8 cellular contexts compared by ENCODE assay signal in the genomic region with DNA sequence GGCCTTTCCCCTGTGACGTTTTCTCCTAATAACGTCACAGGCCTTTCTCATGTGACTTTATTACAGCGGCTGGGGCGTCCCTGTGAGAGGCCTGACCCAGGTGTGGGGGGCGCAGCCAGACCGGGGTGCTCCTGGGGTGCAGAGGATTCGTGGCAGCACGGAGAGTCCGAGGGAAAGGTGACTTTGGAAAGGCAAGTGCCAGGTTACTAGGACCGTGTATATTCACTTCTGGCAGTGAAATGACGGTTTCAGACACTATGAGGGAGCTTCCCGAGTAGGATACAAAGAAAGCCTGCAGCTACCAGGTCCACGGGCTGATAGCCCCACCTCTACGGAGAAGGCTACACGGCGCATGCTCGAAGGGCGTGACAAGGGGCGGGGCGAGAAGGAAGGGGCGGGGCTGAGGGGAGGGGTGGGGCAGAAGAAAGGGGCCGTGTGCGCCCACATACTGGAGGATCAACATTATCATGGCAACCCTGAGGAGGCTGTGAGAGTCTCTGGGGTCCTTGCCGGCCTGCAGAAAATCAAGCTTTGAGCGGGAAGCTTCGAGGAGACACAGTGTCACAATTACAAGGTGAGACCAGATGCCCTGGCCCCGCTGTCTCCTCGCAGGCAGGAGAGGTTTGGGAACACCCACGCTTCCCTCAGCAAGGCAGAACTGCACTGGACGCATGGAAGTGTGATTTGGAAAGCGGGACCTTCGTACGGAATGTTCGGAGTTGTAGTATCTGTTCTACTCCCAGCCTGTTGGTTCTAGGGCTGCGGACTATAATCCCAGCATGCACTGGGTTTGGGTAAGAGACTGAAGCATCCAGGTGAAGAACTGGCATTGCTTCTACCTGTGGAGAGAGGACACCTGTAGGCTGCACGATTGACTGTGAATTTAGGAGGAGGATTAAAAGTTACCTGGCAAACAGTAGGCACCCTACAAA. TPM values are rescaled to one million over a fixed set of nuclear protein-coding genes. Genes with fewer than 3 reads are reported as not detected.
DNase-seq lines count a peak whose midpoint lies in the region; ATAC-seq and TF ChIP-seq lines count a peak whose summit lies in the region.

No MANE protein-coding gene starts in this region.

- peak overlapping the region; percentile 90 for H3K4me3 Mint-ChIP-seq in activated naive CD8-positive, alpha-beta T cell
- no peak overlapping the region for H3K4me3 Mint-ChIP-seq in mesothelial cell of epicardium

- no peaks in the 10 kb centered on the region for H3K9me3 Mint-ChIP-seq in activated naive CD8-positive, alpha-beta T cell (ENCODE audit: low read depth)
- no peaks in the 10 kb centered on the region for H3K9me3 Mint-ChIP-seq in mesothelial cell of epicardium

- H3K4me1 Mint-ChIP-seq in activated naive CD8-positive, alpha-beta T cell (ENCODE audit: low read depth), result peaks cover 16% of the 10 kb centered on the region
- H3K4me1 Mint-ChIP-seq in mesothelial cell of epicardium, result no peaks in the 10 kb centered on the region

- H3K36me3 Mint-ChIP-seq in activated naive CD8-positive, alpha-beta T cell, result no peaks in the 10 kb centered on the region
- no peaks in the 10 kb centered on the region for H3K36me3 Mint-ChIP-seq in mesothelial cell of epicardium

- peak; percentile 7 for DNase-seq in Panc1 (ENCODE audit: low read depth, low spot score)
- DNase-seq in left cardiac atrium, result peak; percentile 41
- peak; percentile 79 for DNase-seq in sigmoid colon
- DNase-seq in mesothelial cell of epicardium (ENCODE audit: low spot score in 2 of 2, unreplicated experiment in 2 of 2), result no peak

- intact Hi-C loops in Panc1 (cut with micrococcal nuclease; ENCODE audit: unreplicated experiment) (no loop called here), left cardiac atrium (cut with DNase I) (no loop called here), sigmoid colon (cut with DNase I) (no loop called here)

- H3K27me3 ChIP-seq in Panc1 (ENCODE audit: control insufficient read depth, insufficient read depth, low read length) (no peaks in the 10 kb centered on the region), sigmoid colon (no peaks in the 10 kb centered on the region)

- peak overlapping the region; percentile 91 for H3K27ac ChIP-seq in Panc1 (ENCODE audit: low read length)
- peak overlapping the region in 2 of 4 donors; percentile 14 to 29 for H3K27ac ChIP-seq in sigmoid colon

- peaks cover 6% of the 10 kb centered on the region for H3K4me1 ChIP-seq in Panc1 (ENCODE audit: control insufficient read depth, insufficient read depth, low read length)
- H3K4me1 ChIP-seq in sigmoid colon, result peaks cover 0 to 6% (median 0%) of the 10 kb centered on the region in 4 donors

- no peaks in the 10 kb centered on the region for H3K27me3 Mint-ChIP-seq in activated naive CD8-positive, alpha-beta T cell
- no peaks in the 10 kb centered on the region for H3K27me3 Mint-ChIP-seq in mesothelial cell of epicardium (ENCODE audit: low read depth)

- TF ChIP-seq CTCF in Panc1 (IDR thresholded peaks at IDR 0.05) (no peak), sigmoid colon (IDR thresholded peaks at IDR 0.05) (no peak), mesothelial cell of epicardium (IDR thresholded peaks at IDR 0.05; ENCODE audit: unreplicated experiment) (no peak)

- in situ Hi-C loops in Panc1 (cut with HindIII; ENCODE audit: low pct_unique_long_range_greater_than_20kb, low sequenced_read_pairs), result no loop called here

- BruUV-seq in Panc1 (replicated peaks; lab: Mats Ljungman, UMichigan), result no TSS peak

- POLR2A ChIA-PET in Panc1 (lab: Charles Lee), result interaction anchor here (0.6 kb wide), 1 partner anchor 46 kb away, joined by 3 read pairs; no protein-coding TSS in a partner anchor

- WGBS in sigmoid colon, 2 donors, result 23 to 28% methylated on average over 36 of the region's 36 CpGs

- no peak for TF ChIP-seq EP300 in sigmoid colon (IDR thresholded peaks at IDR 0.05)

- H3K9me3 ChIP-seq in Panc1 (ENCODE audit: control insufficient read depth, insufficient read depth, low read depth, low read length) (no peaks in the 10 kb centered on the region), sigmoid colon (no peaks in the 10 kb centered on the region)

- H3K4me3 ChIP-seq in Panc1 (ENCODE audit: low read depth in 2 of 2, low read length in 2 of 2) (peak overlapping the region; percentile 66 to 74), sigmoid colon (peak overlapping the region; percentile 28 to 45 (median 42))

- ATAC-seq in HG03066 (IDR thresholded peaks at IDR 0.05; ENCODE audit: low read depth, unreplicated experiment), result peak; percentile 85
- ATAC-seq in Panc1, result peak; percentile 95
- peak; percentile 97 to 99 for ATAC-seq in left cardiac atrium
- ATAC-seq in HG03045 (IDR thresholded peaks at IDR 0.05; ENCODE audit: unreplicated experiment), result no peak

- H3K36me3 ChIP-seq in Panc1 (ENCODE audit: control insufficient read depth, insufficient read depth, low read length) (no peaks in the 10 kb centered on the region), sigmoid colon (no peaks in the 10 kb centered on the region)

- TF ChIP-seq POLR2A in GM15510 (IDR thresholded peaks at IDR 0.05; ENCODE audit: borderline replicate concordance, extremely low read depth, insufficient read length) (peak; percentile 51), sigmoid colon (IDR thresholded peaks at IDR 0.05) (no peak)

- no peak overlapping the region for H3K27ac Mint-ChIP-seq in activated naive CD8-positive, alpha-beta T cell
- no peak overlapping the region for H3K27ac Mint-ChIP-seq in mesothelial cell of epicardium

- CTCF ChIA-PET in Panc1 (lab: Charles Lee), result no interaction called here

RNA-seq across cellular contexts. Expression of a gene that starts 54.4 kb away (rescaled TPM):
- total RNA-seq in Panc1 (2021; ENCODE audit: unreplicated experiment), result 9.1 TPM
- polyA plus RNA-seq in Panc1 (2012; ENCODE audit: insufficient read length), result 6.6 TPM
- total RNA-seq in left cardiac atrium, result 1 to 10 TPM; 7.3 to 9.1 TPM
- 10 to 100 TPM; 15.6 to 18.6 (median 17.2) TPM for total RNA-seq in sigmoid colon
- polyA plus RNA-seq in sigmoid colon, result 1 to 10 TPM; 1.8 to 7.1 (median 3.6) TPM
- total RNA-seq in mesothelial cell of epicardium, result 23.9 to 27.1 TPM (median 25.5 TPM) in 3 replicates

Comparison
In these comparisons a context has a peak if more than half of its experiments do, and no peak if none do; other contexts are left out.
1. DNase-seq: peak in Panc1 (single experiment), left cardiac atrium (single experiment) and sigmoid colon (single experiment); none in mesothelial cell of epicardium (0 of 2).